10 cellular contexts compared by ENCODE assay signal in genomic region chr6:26224547-26224912, GRCh38.
DNase-seq lines count a peak whose midpoint lies in the region; ATAC-seq and TF ChIP-seq lines count a peak whose summit lies in the region.
"Had no signal": no experiment of that assay in that cellular context is flagged by ENCODE, and none has a peak within 500 bp of the region (broad histone marks: within the 10 kb centered on the region; RNA-seq: fewer than 3 reads in every experiment).

No MANE protein-coding gene starts in this region.

- POLR2A ChIA-PET in MCF 10A (lab: Yijun Ruan, JAX), result interaction anchor here (0.6 to 10.6 kb wide), 37 partner anchors 10 to 1669 kb away, joined by 3 to 253 read pairs (median 8); partner anchors contain the start of gene HMGN4

- no peaks in the 10 kb centered on the region for H3K27me3 Mint-ChIP-seq in MCF 10A (ENCODE audit: insufficient read depth, unreplicated experiment)
- H3K27me3 Mint-ChIP-seq: activated naive CD8-positive, alpha-beta T cell treated with anti-CD3 and anti-CD28 coated beads, Interleukin-2, amount 10 ng/mL, durations not matched to agents 7 days and 5 days had no signal

- H3K36me3 ChIP-seq in H7 (replicated peaks; ENCODE audit: control insufficient read depth, insufficient read depth, low read length), result no peaks in the 10 kb centered on the region
- H3K36me3 ChIP-seq in left lung, result no peaks in the 10 kb centered on the region
- no peaks in the 10 kb centered on the region for H3K36me3 ChIP-seq in thoracic aorta

- intact Hi-C loops in MCF 10A (cut with micrococcal nuclease) (loop anchor here (2.0 kb wide), 1 partner anchor 46 kb away; a partner anchor contains a TSS), left lung (cut with DNase I) (no loop called here)

- TF ChIP-seq CTCF in MCF 10A (IDR thresholded peaks at IDR 0.05; ENCODE audit: unreplicated experiment) (no peak), left lung (IDR thresholded peaks at IDR 0.05) (no peak), thoracic aorta (IDR thresholded peaks at IDR 0.05) (no peak)

- H3K27ac ChIP-seq in left lung (peak overlapping the region; percentile 87 to 92), thoracic aorta (peak overlapping the region; percentile 91)

- peaks cover 6% of the 10 kb centered on the region for H3K4me1 Mint-ChIP-seq in MCF 10A (ENCODE audit: insufficient read depth, unreplicated experiment)
- H3K4me1 Mint-ChIP-seq: natural killer cell had no signal

- ATAC-seq in left lung, result no peak
- no peak for ATAC-seq in thoracic aorta (ENCODE audit: insufficient number of reproducible peaks, low FRiP score, low read depth)
- ATAC-seq in GM19328 (IDR thresholded peaks at IDR 0.05; ENCODE audit: unreplicated experiment), result no peak

- H3K4me3 ChIP-seq in H7 (ENCODE audit: insufficient read depth, low read depth, low read length) (peak overlapping the region; percentile 61), left lung (peak overlapping the region; percentile 37 to 44), thoracic aorta (peak overlapping the region; percentile 71)

- H3K36me3 Mint-ChIP-seq in MCF 10A (ENCODE audit: insufficient read depth, unreplicated experiment), result peaks cover 6% of the 10 kb centered on the region
- H3K36me3 Mint-ChIP-seq: natural killer cell had no signal

- no peak overlapping the region for H3K4me3 Mint-ChIP-seq in MCF 10A (ENCODE audit: unreplicated experiment)
- H3K4me3 Mint-ChIP-seq: activated naive CD8-positive, alpha-beta T cell treated with anti-CD3 and anti-CD28 coated beads, Interleukin-2, amount 10 ng/mL, durations not matched to agents 7 days and 5 days; natural killer cell had no signal

- DNase-seq in H7 (no peak), MCF 10A (ENCODE audit: unreplicated experiment) (no peak), left lung (no peak), thoracic aorta (ENCODE audit: low spot score) (no peak), LoVo (ENCODE audit: low spot score) (no peak)
- no peak for DNase-seq in activated naive CD4-positive, alpha-beta T cell (lab: John Stamatoyannopoulos, UW)
- no peak for DNase-seq in stimulated activated CD4-positive, alpha-beta T cell treated with anti-CD3 and anti-CD28 coated beads, Interleukin-4, amount 100 ng/mL, for 1 hour
- DNase-seq: activated naive CD8-positive, alpha-beta T cell treated with anti-CD3 and anti-CD28 coated beads, Interleukin-2, amount 10 ng/mL, durations not matched to agents 7 days and 5 days; natural killer cell had no signal

- TSS peak; percentile 88 for BruUV-seq in MCF 10A (replicated peaks; lab: Mats Ljungman, UMichigan)

- H3K27ac Mint-ChIP-seq in MCF 10A (ENCODE audit: low read depth, unreplicated experiment), result no peak overlapping the region
- H3K27ac Mint-ChIP-seq: activated naive CD8-positive, alpha-beta T cell treated with anti-CD3 and anti-CD28 coated beads, Interleukin-2, amount 10 ng/mL, durations not matched to agents 7 days and 5 days; natural killer cell had no signal

- no peaks in the 10 kb centered on the region for H3K9me3 Mint-ChIP-seq in MCF 10A (ENCODE audit: unreplicated experiment)
- H3K9me3 Mint-ChIP-seq: activated naive CD8-positive, alpha-beta T cell treated with anti-CD3 and anti-CD28 coated beads, Interleukin-2, amount 10 ng/mL, durations not matched to agents 7 days and 5 days; natural killer cell had no signal

- H3K27me3 ChIP-seq in H7 (ENCODE audit: control insufficient read depth, insufficient read depth, low read length) (no peaks in the 10 kb centered on the region), left lung (peaks cover 0 to 96% of the 10 kb centered on the region in 2 donors), thoracic aorta (replicated peaks; ENCODE audit: insufficient read depth) (no peaks in the 10 kb centered on the region)

- CTCF ChIA-PET in MCF 10A (lab: Yijun Ruan, JAX), result interaction anchor here (0.7 to 1.2 kb wide), 3 partner anchors 48 to 1612 kb away, joined by 3 read pairs; no protein-coding TSS in a partner anchor

- peaks cover 0 to 11% of the 10 kb centered on the region in 2 donors for H3K9me3 ChIP-seq in left lung
- H3K9me3 ChIP-seq in thoracic aorta, result no peaks in the 10 kb centered on the region

- H3K4me1 ChIP-seq in left lung (peaks cover 0 to 6% of the 10 kb centered on the region in 2 donors), thoracic aorta (ENCODE audit: control insufficient read depth in 1 of 2, low read depth in 2 of 2) (no peaks in the 10 kb centered on the region)
